In genomic region chr7:43583424-43584199, GRCh38 we compare ENCODE assay signal across 1 cellular context.
TF ChIP-seq lines count a peak whose summit lies in the region.

No MANE protein-coding gene starts in this region.

TF ChIP-seq in K562, 482 proteins besides CTCF, POLR2A, EP300 and RAD21 (continued from another document and continues in another):
- no peak for TF ChIP-seq ZNF707 (CRISPR knock-in tag; conservative IDR thresholded peaks at IDR 0.05)
- peak; percentile 53; the same call in 1 of the 2 replicates for TF ChIP-seq ATF7 (IDR thresholded peaks at IDR 0.05)
- peak; percentile 32 for TF ChIP-seq SAP30 (IDR thresholded peaks at IDR 0.05; ENCODE audit: borderline replicate concordance, insufficient read depth, low read depth, low read length, poor library complexity, severe bottlenecking)
- TF ChIP-seq CBX8 (IDR thresholded peaks at IDR 0.05; ENCODE audit: borderline replicate concordance, extremely low read depth, low read depth, low read length, poor library complexity, severe bottlenecking): no peak
- no peak for TF ChIP-seq FOXK2 (conservative IDR thresholded peaks at IDR 0.05 in 1 of 2, IDR thresholded peaks at IDR 0.05 in 1 of 2; ENCODE audit: low read depth in 2 of 2)
- TF ChIP-seq ZBTB40 (IDR thresholded peaks at IDR 0.05): peak; percentile 45; the same call in 1 of the 2 replicates
- TF ChIP-seq ZBTB40 (CRISPR knock-in tag; IDR thresholded peaks at IDR 0.05): peak; percentile 23; the same call in 1 of the 2 replicates
- TF ChIP-seq ZSCAN29 (IDR thresholded peaks at IDR 0.05): no peak
- no peak for TF ChIP-seq ZBTB34 (CRISPR knock-in tag; IDR thresholded peaks at IDR 0.05)
- TF ChIP-seq WHSC1 (IDR thresholded peaks at IDR 0.05; ENCODE audit: low read length): no peak
- TF ChIP-seq YBX1 (IDR thresholded peaks at IDR 0.05): no peak
- no peak for TF ChIP-seq REST (CRISPR knock-in tag; IDR thresholded peaks at IDR 0.05; ENCODE audit: low read depth)
- no peak for TF ChIP-seq ZNF174 (CRISPR knock-in tag; IDR thresholded peaks at IDR 0.05)
- TF ChIP-seq MTA3 (IDR thresholded peaks at IDR 0.05; ENCODE audit: borderline replicate concordance): peak; percentile 80
- TF ChIP-seq ZNF77 (CRISPR knock-in tag; IDR thresholded peaks at IDR 0.05): no peak
- no peak for TF ChIP-seq GABPA (tag; conservative IDR thresholded peaks at IDR 0.05; ENCODE audit: low read depth)
- no peak for TF ChIP-seq ID3 (CRISPR knock-in tag; IDR thresholded peaks at IDR 0.05)
- 0 out of 2 replicates have a peak, but pooled peaks have one; percentile 64 for TF ChIP-seq ID3 (tag; IDR thresholded peaks at IDR 0.05)
- peak; percentile 60 for TF ChIP-seq RBFOX2 (IDR thresholded peaks at IDR 0.05; ENCODE audit: low read depth, low read length)
- no peak for TF ChIP-seq TCF7L2 (IDR thresholded peaks at IDR 0.05; ENCODE audit: low read depth, low read length)
- no peak for TF ChIP-seq ZNF592 (IDR thresholded peaks at IDR 0.05)
- TF ChIP-seq CREB5 (CRISPR knock-in tag; IDR thresholded peaks at IDR 0.05): no peak
- no peak for TF ChIP-seq PURB (CRISPR knock-in tag; IDR thresholded peaks at IDR 0.05; ENCODE audit: low read depth)
- TF ChIP-seq ARID4B (CRISPR knock-in tag; IDR thresholded peaks at IDR 0.05): peak; percentile 7; the same call in 1 of the 2 replicates
- TF ChIP-seq MAFG (tag; conservative IDR thresholded peaks at IDR 0.05): 0 out of 2 replicates have a peak, but pooled peaks have one; percentile 20
- no peak for TF ChIP-seq HSF4 (CRISPR knock-in tag; IDR thresholded peaks at IDR 0.05; ENCODE audit: borderline replicate concordance)
- TF ChIP-seq ZNF511 (CRISPR knock-in tag; IDR thresholded peaks at IDR 0.05): peak; percentile 58; the same call in 1 of the 2 replicates
